10 cellular contexts compared by ENCODE assay signal in the genomic region with DNA sequence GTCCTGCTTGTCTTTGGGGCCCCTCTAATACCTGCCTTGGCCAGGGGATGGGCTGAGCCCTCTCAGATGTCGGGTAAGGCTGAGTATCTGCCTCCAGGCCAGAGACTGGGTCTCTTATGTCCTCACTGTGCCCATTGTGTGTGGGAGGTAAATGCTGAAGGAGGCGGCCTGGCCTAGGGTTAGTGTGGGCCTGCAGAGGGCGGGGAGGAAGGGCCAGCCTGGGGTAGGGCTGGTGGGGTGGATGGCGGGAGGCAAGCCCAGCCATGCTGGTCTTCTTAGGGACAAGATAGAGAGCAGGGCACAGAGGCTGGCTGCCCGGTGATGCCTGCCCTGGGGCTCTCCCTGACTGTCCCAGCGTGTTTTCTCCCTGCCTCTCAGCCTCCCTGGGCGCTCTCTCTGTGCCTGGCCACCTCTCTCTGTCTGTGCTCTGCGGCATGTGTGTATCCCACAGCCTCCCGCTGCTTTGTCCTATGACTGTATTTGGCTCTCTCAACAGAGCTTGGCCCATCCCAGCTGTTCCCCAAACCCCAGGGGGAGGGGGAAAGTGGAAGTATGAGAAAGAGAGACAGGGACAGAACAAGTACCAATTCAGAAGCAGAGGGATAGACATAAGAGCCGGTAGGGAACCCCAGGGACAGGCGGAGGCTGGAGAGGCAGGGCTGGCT. TPM values are rescaled to one million over a fixed set of nuclear protein-coding genes. Genes with fewer than 3 reads are reported as not detected.
DNase-seq lines count a peak whose midpoint lies in the region; ATAC-seq and TF ChIP-seq lines count a peak whose summit lies in the region.
"Had no signal": no experiment of that assay in that cellular context is flagged by ENCODE, and none has a peak within 500 bp of the region (broad histone marks: within the 10 kb centered on the region; RNA-seq: fewer than 3 reads in every experiment).

No MANE protein-coding gene starts in this region.

- no peaks in the 10 kb centered on the region for H3K9me3 Mint-ChIP-seq in nephron progenitor cell

- peaks cover 21% of the 10 kb centered on the region for H3K27me3 Mint-ChIP-seq in nephron progenitor cell (ENCODE audit: low read depth, poor library complexity)

- TF ChIP-seq CTCF in right atrium auricular region (IDR thresholded peaks at IDR 0.05) (no peak), fibroblast of pulmonary artery (IDR thresholded peaks at IDR 0.05; ENCODE audit: low read length, missing control alignments) (no peak), nephron progenitor cell (IDR thresholded peaks at IDR 0.05) (no peak), WERI-Rb-1 (IDR thresholded peaks at IDR 0.05; ENCODE audit: low read depth, low read length) (no peak)

- peaks cover 42% of the 10 kb centered on the region for H3K4me1 Mint-ChIP-seq in nephron progenitor cell

- no peaks in the 10 kb centered on the region for H3K9me3 ChIP-seq in right atrium auricular region
- no peaks in the 10 kb centered on the region for H3K9me3 ChIP-seq in WERI-Rb-1 (ENCODE audit: severe bottlenecking)

- ATAC-seq in Right ventricle myocardium inferior (peak; percentile 76), HG03342 (IDR thresholded peaks at IDR 0.05; ENCODE audit: unreplicated experiment) (no peak)

- H3K36me3 Mint-ChIP-seq in nephron progenitor cell (ENCODE audit: low read depth): no peaks in the 10 kb centered on the region

- H3K27ac ChIP-seq in right atrium auricular region (peak overlapping the region in 1 of 2 donors; percentile 58), WERI-Rb-1 (no peak overlapping the region)

- H3K36me3 ChIP-seq in right atrium auricular region (no peaks in the 10 kb centered on the region), WERI-Rb-1 (no peaks in the 10 kb centered on the region)

- H3K4me3 ChIP-seq in right atrium auricular region (no peak overlapping the region), fibroblast of pulmonary artery (replicated peaks; ENCODE audit: low read depth, low read length) (no peak overlapping the region), WERI-Rb-1 (ENCODE audit: low read depth, low read length) (no peak overlapping the region)
- H3K4me3 ChIP-seq: coronary artery had no signal

- H3K27me3 ChIP-seq in right atrium auricular region (no peaks in the 10 kb centered on the region), WERI-Rb-1 (ENCODE audit: insufficient read depth, low read depth, severe bottlenecking) (no peaks in the 10 kb centered on the region)

- DNase-seq in Right ventricle myocardium inferior (ENCODE audit: missing footprints) (no peak), right atrium auricular region (ENCODE audit: low spot score) (no peak), fibroblast of pulmonary artery (ENCODE audit: low read depth) (peak; percentile 13), nephron progenitor cell (no peak), WERI-Rb-1 (no peak), amniotic stem cell (lab: John Stamatoyannopoulos, UW) (no peak), iPS-NIHi11 (ENCODE audit: low spot score) (no peak)
- DNase-seq: activated CD8-positive, alpha-beta memory T cell treated with anti-CD3 and anti-CD28 coated beads, Interleukin-2, amount 50 U/mL, for 48 hours had no signal

- peaks cover 0 to 52% of the 10 kb centered on the region in 2 donors for H3K4me1 ChIP-seq in right atrium auricular region

- intact Hi-C loops in Right ventricle myocardium inferior (cut with DNase I): no loop called here

- H3K27ac Mint-ChIP-seq in nephron progenitor cell: peak overlapping the region; percentile 75

- peak overlapping the region; percentile 29 for H3K4me3 Mint-ChIP-seq in nephron progenitor cell

RNA-seq across cellular contexts. Expression of a gene that starts 57.0 kb away (rescaled TPM):
- total RNA-seq in Right ventricle myocardium inferior (41.2 TPM), right atrium auricular region (10 to 100 TPM; 23.1 to 34.2 TPM)
